In genomic region chr7:104536956-104537355, GRCh38 we compare ENCODE assay signal across 21 cellular contexts.
DNase-seq lines count a peak whose midpoint lies in the region; ATAC-seq and TF ChIP-seq lines count a peak whose summit lies in the region.
"Had no signal": no experiment of that assay in that cellular context is flagged by ENCODE, and none has a peak within 500 bp of the region (broad histone marks: within the 10 kb centered on the region; RNA-seq: fewer than 3 reads in every experiment).

No MANE protein-coding gene starts in this region.

- no peak overlapping the region for H2AFZ ChIP-seq in OCI-LY3 (ENCODE audit: low read depth, low read length)

- no peaks in the 10 kb centered on the region for H3K27me3 ChIP-seq in OCI-LY3 (ENCODE audit: low read depth, low read length)
- H3K27me3 ChIP-seq: BLaER1 treated with 17β-estradiol and CSF1 and Interleukin-3, amounts not matched to agents 10 nM and 100 nM had no signal

- no peak overlapping the region for H3K4me3 ChIP-seq in OCI-LY3 (ENCODE audit: low read length)
- H3K4me3 ChIP-seq: A549; BLaER1 treated with 17β-estradiol and CSF1 and Interleukin-3, amounts not matched to agents 10 nM and 100 nM; HAP-1 had no signal

- no peaks in the 10 kb centered on the region for H4K20me1 ChIP-seq in OCI-LY3 (ENCODE audit: insufficient read depth, low read length)
- H4K20me1 ChIP-seq: BLaER1 treated with 17β-estradiol and CSF1 and Interleukin-3, amounts not matched to agents 10 nM and 100 nM had no signal

- in situ Hi-C loops in G401 (cut with HindIII; ENCODE audit: low sequenced_read_pairs): loop anchor here (25.0 kb wide), 1 partner anchor 100 kb away; no protein-coding TSS in a partner anchor

- DNase-seq in DMS 273 (lab: John Stamatoyannopoulos, UW; ENCODE audit: unreplicated experiment): peak; percentile 68
- peak; percentile 69 for DNase-seq in G401 (ENCODE audit: low spot score)
- no peak for DNase-seq in cortex of kidney (lab: John Stamatoyannopoulos, UW)
- DNase-seq in NCI-H345 (lab: John Stamatoyannopoulos, UW): no peak
- DNase-seq: 8988T; ACHN; AML-193; BE2C; Calu3; CD4-positive, alpha-beta T cell; COR-L47; DMS79; EL; GF-D8; GOT3; HFFc6 had no signal

- H3K79me2 ChIP-seq in OCI-LY3 (ENCODE audit: low read length): no peaks in the 10 kb centered on the region

- ATAC-seq in GM21529 (IDR thresholded peaks at IDR 0.05; ENCODE audit: unreplicated experiment): no peak
- ATAC-seq: A549 had no signal

- peaks cover 34% of the 10 kb centered on the region for H3K4me1 ChIP-seq in OCI-LY3 (ENCODE audit: low read length)
- H3K4me1 ChIP-seq: A549, BE2C, HAP-1 had no signal

- TF ChIP-seq CTCF in OCI-LY3 (IDR thresholded peaks at IDR 0.05; ENCODE audit: low read depth, low read length): no peak

- H3K36me3 ChIP-seq in OCI-LY3 (replicated peaks; ENCODE audit: low read depth, low read length): no peaks in the 10 kb centered on the region
- H3K36me3 ChIP-seq: BE2C; BLaER1 treated with 17β-estradiol and CSF1 and Interleukin-3, amounts not matched to agents 10 nM and 100 nM; HAP-1 had no signal

- peak overlapping the region; percentile 60 for H3K27ac ChIP-seq in OCI-LY3 (ENCODE audit: low read length)
- H3K27ac ChIP-seq: A549; BLaER1 treated with 17β-estradiol and CSF1 and Interleukin-3, amounts not matched to agents 10 nM and 100 nM had no signal

- H3K9me3 ChIP-seq in OCI-LY3 (ENCODE audit: insufficient read depth, low read length): no peaks in the 10 kb centered on the region
- H3K9me3 ChIP-seq: A549; BE2C; BLaER1 treated with 17β-estradiol and CSF1 and Interleukin-3, amounts not matched to agents 10 nM and 100 nM; HAP-1 had no signal

- H3K9ac ChIP-seq in OCI-LY3 (ENCODE audit: low read length): peak overlapping the region; percentile 21; the same call in 1 of the 2 replicates
- H3K9ac ChIP-seq: BLaER1 treated with 17β-estradiol and CSF1 and Interleukin-3, amounts not matched to agents 10 nM and 100 nM had no signal

- H3K4me2 ChIP-seq in OCI-LY3 (ENCODE audit: low read length): peak overlapping the region; percentile 56
- H3K4me2 ChIP-seq: A549 had no signal

Comparison
In these comparisons a context has a peak if more than half of its experiments do, and no peak if none do; other contexts are left out.
1. DNase-seq: peak in DMS 273 (single experiment) and G401 (single experiment); none in cortex of kidney (single experiment) and NCI-H345 (single experiment).